ENCODE assay signal across 11 cellular contexts in the genomic region with DNA sequence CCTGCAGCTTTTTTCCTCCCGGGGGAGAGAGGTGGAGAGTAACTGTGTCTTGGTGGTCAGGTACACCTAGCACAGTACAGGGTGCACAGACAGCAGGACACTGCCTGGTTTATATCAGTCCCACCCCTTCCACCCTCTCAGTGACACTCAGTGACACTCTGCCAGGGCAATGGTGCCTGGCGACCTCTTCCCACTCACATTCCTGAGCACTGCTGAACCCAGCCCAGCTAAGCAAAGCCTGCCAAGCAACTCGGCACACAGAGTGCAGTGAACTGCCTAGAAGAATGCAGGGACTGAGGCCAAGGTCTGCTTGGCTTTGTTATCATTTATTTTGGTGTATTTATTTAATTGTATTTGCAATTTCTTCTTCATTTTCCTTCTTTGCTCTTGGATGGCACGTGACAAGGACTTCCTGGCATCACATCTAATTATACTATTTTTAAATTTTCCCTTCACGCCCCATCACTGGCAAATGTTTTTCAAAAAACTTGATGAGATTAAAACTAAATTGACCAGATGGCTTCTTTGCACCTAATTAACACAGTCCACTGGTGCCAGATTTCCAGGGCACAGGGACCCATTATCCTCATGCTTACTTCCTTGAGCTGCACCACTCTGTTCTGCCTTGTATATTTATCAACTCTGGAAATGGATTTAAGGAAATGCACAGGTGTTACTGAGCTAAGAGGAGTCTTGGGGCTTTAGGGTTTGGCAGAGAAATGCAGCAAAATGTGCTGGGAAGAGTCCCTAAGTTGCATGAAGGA.
A peak's percentile ranks its signal among the peaks of the same experiment; 100 is the strongest.
DNase-seq lines count a peak whose midpoint lies in the region; ATAC-seq and TF ChIP-seq lines count a peak whose summit lies in the region.
"Had no signal": no experiment of that assay in that cellular context is flagged by ENCODE, and none has a peak within 500 bp of the region (broad histone marks: within the 10 kb centered on the region; RNA-seq: fewer than 3 reads in every experiment).

No MANE protein-coding gene starts in this region.

- H2BK12ac ChIP-seq in neuronal stem cell (ENCODE audit: low read length), result no peak overlapping the region

- no peak overlapping the region for H4K8ac ChIP-seq in neuronal stem cell (ENCODE audit: low read depth, low read length)

- H3K9ac ChIP-seq in neuronal stem cell (ENCODE audit: low read depth, low read length, poor library complexity), result no peak overlapping the region

- H3K4me3 ChIP-seq in AG10803 (ENCODE audit: low read length) (no peak overlapping the region), neuronal stem cell (ENCODE audit: low read length in 2 of 2) (no peak overlapping the region)
- H3K4me3 ChIP-seq: SJSA1 had no signal

- H2AK5ac ChIP-seq in neuronal stem cell (ENCODE audit: low read depth, low read length), result no peak overlapping the region

- TF ChIP-seq CTCF in AG10803 (conservative IDR thresholded peaks at IDR 0.05; ENCODE audit: low read length) (no peak), VCaP (conservative IDR thresholded peaks at IDR 0.05) (no peak)

- no peak overlapping the region for H3K23ac ChIP-seq in neuronal stem cell (ENCODE audit: low read depth, low read length, poor library complexity)

- H3K4ac ChIP-seq in neuronal stem cell (ENCODE audit: low read length), result no peak overlapping the region

- no CpG with 5 or more reads among the region's 5 CpGs for WGBS in neuronal stem cell (ENCODE audit: extremely low coverage in 2 of 2, insufficient read length in 2 of 2, insufficient replicate concordance in 1 of 2), 2 donors

- ATAC-seq in Right ventricle myocardium inferior, result peak; percentile 95
- no peak for ATAC-seq in HG03108 (IDR thresholded peaks at IDR 0.05; ENCODE audit: unreplicated experiment)
- ATAC-seq in HG03039 (IDR thresholded peaks at IDR 0.05; ENCODE audit: unreplicated experiment), result no peak

- no peak overlapping the region for H2BK120ac ChIP-seq in neuronal stem cell (ENCODE audit: low read depth, low read length)

- no peak overlapping the region for H2BK15ac ChIP-seq in neuronal stem cell (ENCODE audit: low read length)

- H3K4me2 ChIP-seq in neuronal stem cell (ENCODE audit: insufficient read depth, low read length, poor library complexity, severe bottlenecking), result no peak overlapping the region

- no peak overlapping the region for H2AFZ ChIP-seq in neuronal stem cell (ENCODE audit: low read length)

- no peak overlapping the region for H3K14ac ChIP-seq in neuronal stem cell (ENCODE audit: low read length)

- no peaks in the 10 kb centered on the region for H3K27me3 ChIP-seq in neuronal stem cell (ENCODE audit: control insufficient read depth in 3 of 3, insufficient read depth in 3 of 3, low read depth in 1 of 3, low read length in 3 of 3)
- H3K27me3 ChIP-seq: neutrophil, SJSA1 had no signal

- intact Hi-C loops in Right ventricle myocardium inferior (cut with DNase I), result loop anchor here (1.0 to 5.0 kb wide), 6 partner anchors 22 to 203 kb away; no protein-coding TSS in a partner anchor

- peaks cover 0 to 2% of the 10 kb centered on the region in 2 donors for H3K4me1 ChIP-seq in neuronal stem cell (ENCODE audit: control insufficient read depth in 2 of 2, insufficient read depth in 1 of 2, low read depth in 1 of 2, low read length in 2 of 2)
- H3K4me1 ChIP-seq: SJSA1 had no signal

- H3K27ac ChIP-seq in VCaP, result peak overlapping the region; percentile 81
- H3K27ac ChIP-seq in neuronal stem cell (replicated peaks; ENCODE audit: low read length), result no peak overlapping the region
- H3K27ac ChIP-seq: neutrophil, SJSA1 had no signal

- H3K9me3 ChIP-seq in neuronal stem cell (replicated peaks in 1 of 2; ENCODE audit: control insufficient read depth in 2 of 2, insufficient read depth in 1 of 2, low read depth in 1 of 2, low read length in 2 of 2), result peaks cover 0 to 3% of the 10 kb centered on the region in 2 donors
- H3K9me3 ChIP-seq: neutrophil, SJSA1 had no signal

- H3K36me3 ChIP-seq in neuronal stem cell (replicated peaks in 1 of 2; ENCODE audit: control insufficient read depth in 2 of 2, insufficient read depth in 2 of 2, low read length in 2 of 2), result no peaks in the 10 kb centered on the region
- H3K36me3 ChIP-seq: neutrophil, SJSA1 had no signal

- H3K18ac ChIP-seq in neuronal stem cell (ENCODE audit: low read length), result peak overlapping the region; percentile 50

- no peak overlapping the region for H4K91ac ChIP-seq in neuronal stem cell (ENCODE audit: low read depth, low read length, poor library complexity)

- no peaks in the 10 kb centered on the region for H3K79me1 ChIP-seq in neuronal stem cell (ENCODE audit: low read depth, low read length)

- no peak overlapping the region for H2BK5ac ChIP-seq in neuronal stem cell (ENCODE audit: low read length)

- DNase-seq in AG10803 (ENCODE audit: low read depth), result peak; percentile 81
- DNase-seq in Right ventricle myocardium inferior (ENCODE audit: missing footprints), result peak; percentile 90
- DNase-seq in neuronal stem cell (ENCODE audit: low spot score), result no peak
- DNase-seq in germinal center (ENCODE audit: low spot score), result no peak
- no peak for DNase-seq in LoVo (ENCODE audit: low spot score)
- DNase-seq: activated CD8-positive, alpha-beta memory T cell treated with anti-CD3 and anti-CD28 coated beads, Interleukin-2, amount 50 U/mL, for 48 hours had no signal

Comparison
In these comparisons a context has a peak if more than half of its experiments do, and no peak if none do; other contexts are left out.
1. DNase-seq: peak in AG10803 (single experiment) and Right ventricle myocardium inferior (single experiment); none in neuronal stem cell (single experiment), germinal center (single experiment) and LoVo (single experiment).